ENCODE assay signal across 3 cellular contexts in the genomic region with DNA sequence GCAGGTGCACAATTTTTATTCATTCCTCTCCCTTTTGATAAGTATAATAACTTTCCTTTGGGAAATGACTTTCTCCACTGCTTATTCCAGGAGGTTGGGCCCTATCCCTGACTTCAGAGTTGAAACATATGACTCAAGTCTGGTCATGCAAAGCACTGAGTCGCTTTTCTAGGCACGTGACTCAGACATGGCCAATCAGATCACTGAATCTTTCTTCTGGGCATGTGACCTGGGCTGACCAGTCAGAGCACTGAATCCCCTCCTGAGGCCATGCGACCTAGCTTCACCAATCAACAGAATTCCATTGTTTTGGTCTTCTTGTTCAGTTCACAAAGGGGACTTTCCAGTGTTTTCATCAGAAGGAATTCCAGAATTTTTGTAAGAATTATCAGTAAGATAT.
TF ChIP-seq lines count a peak whose summit lies in the region.

No MANE protein-coding gene starts in this region.

TF ChIP-seq in A549, 52 proteins besides CTCF, POLR2A, EP300 and RAD21:
- TF ChIP-seq, protein P1, sequence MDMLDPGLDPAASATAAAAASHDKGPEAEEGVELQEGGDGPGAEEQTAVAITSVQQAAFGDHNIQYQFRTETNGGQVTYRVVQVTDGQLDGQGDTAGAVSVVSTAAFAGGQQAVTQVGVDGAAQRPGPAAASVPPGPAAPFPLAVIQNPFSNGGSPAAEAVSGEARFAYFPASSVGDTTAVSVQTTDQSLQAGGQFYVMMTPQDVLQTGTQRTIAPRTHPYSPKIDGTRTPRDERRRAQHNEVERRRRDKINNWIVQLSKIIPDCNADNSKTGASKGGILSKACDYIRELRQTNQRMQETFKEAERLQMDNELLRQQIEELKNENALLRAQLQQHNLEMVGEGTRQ (IDR thresholded peaks at IDR 0.05) = peak; percentile 84
- TF ChIP-seq RFX5 (IDR thresholded peaks at IDR 0.05) = no peak

TF ChIP-seq in GM23338, 12 proteins besides CTCF, POLR2A, EP300 and RAD21 (continues in another document):
- TF ChIP-seq NANOG (IDR thresholded peaks at IDR 0.05; ENCODE audit: borderline replicate concordance) (no peak), EZH2 (IDR thresholded peaks at IDR 0.05; ENCODE audit: low read depth, unreplicated experiment) (no peak), ZNF331 (CRISPR knock-in tag; IDR thresholded peaks at IDR 0.05; ENCODE audit: low read depth) (no peak), JUNB (IDR thresholded peaks at IDR 0.05; ENCODE audit: unreplicated experiment) (no peak), ZNF114 (CRISPR knock-in tag; IDR thresholded peaks at IDR 0.05) (no peak), REST (IDR thresholded peaks at IDR 0.05; ENCODE audit: unreplicated experiment) (no peak), ETS1 (IDR thresholded peaks at IDR 0.05) (no peak), STAT1 (IDR thresholded peaks at IDR 0.05; ENCODE audit: unreplicated experiment) (no peak), CREB1 (CRISPR knock-in tag; IDR thresholded peaks at IDR 0.05; ENCODE audit: low read depth) (no peak)

TF ChIP-seq in H1, 55 proteins besides CTCF, POLR2A, EP300 and RAD21:
- TF ChIP-seq PHF8 (conservative IDR thresholded peaks at IDR 0.05; ENCODE audit: low read depth, low read length) (no peak), NRF1 (IDR thresholded peaks at IDR 0.05; ENCODE audit: low read depth, low read length) (no peak), ATF3 (IDR thresholded peaks at IDR 0.05; ENCODE audit: insufficient read depth, low read depth, low read length) (peak; percentile 36; the same call in 1 of the 2 replicates)
- TF ChIP-seq, protein P1 (IDR thresholded peaks at IDR 0.05; ENCODE audit: low read length) = peak; percentile 55; the same call in 1 of the 2 replicates
TF ChIP-seq in H1: peak in this region for 2.
